1 cellular context compared by ENCODE assay signal in genomic region chr16:2981177-2981898, GRCh38.
TF ChIP-seq lines count a peak whose summit lies in the region.

No MANE protein-coding gene starts in this region.

TF ChIP-seq in HCT116, 20 proteins besides CTCF, POLR2A, EP300 and RAD21 (continued from another document):
- TF ChIP-seq ZBTB33 (IDR thresholded peaks at IDR 0.05; ENCODE audit: extremely low read depth, insufficient replicate concordance, low read length): no peak
- TF ChIP-seq FOSL1 (IDR thresholded peaks at IDR 0.05; ENCODE audit: low read depth): no peak
- no peak for TF ChIP-seq SP1 (IDR thresholded peaks at IDR 0.05; ENCODE audit: low read depth)
